10 cellular contexts compared by ENCODE assay signal in the genomic region with DNA sequence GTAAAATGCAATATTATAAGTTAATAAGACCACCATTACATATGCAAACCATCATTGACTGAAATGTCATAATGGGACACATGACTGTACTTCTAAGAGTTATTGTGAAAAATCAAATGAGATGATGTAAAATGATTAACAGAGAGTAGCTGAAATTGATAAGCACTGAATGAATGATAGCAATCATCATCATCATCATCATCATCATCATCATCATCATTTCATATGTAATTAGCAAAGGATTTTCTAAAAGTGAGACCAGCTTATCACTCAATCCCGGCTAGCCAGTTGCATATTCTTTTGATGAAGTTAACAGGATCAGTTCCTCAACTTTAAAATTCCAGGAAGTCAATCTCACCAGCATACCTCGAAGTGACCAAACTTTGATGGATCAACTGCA.
"Had no signal": no experiment of that assay in that cellular context is flagged by ENCODE, and none has a peak within 500 bp of the region (broad histone marks: within the 10 kb centered on the region; RNA-seq: fewer than 3 reads in every experiment).

No MANE protein-coding gene starts in this region.

- DNase-seq: GM23248, GOT3, H7, H9, HCEC 1CT, HFFc6 had no signal

- H3K4me3 ChIP-seq: GM23248, GM23338, HAP-1 had no signal

- H3K4me3 Mint-ChIP-seq: GM23338, H9, HFFc6 had no signal

- H3K36me3 ChIP-seq: HAP-1 had no signal

- H3K9ac ChIP-seq: GM23248 had no signal

- H3K27ac ChIP-seq: GM23248 had no signal

- H3K27ac Mint-ChIP-seq: GM23338, H9, HFFc6 had no signal

- ATAC-seq: GM23338, HCT116 had no signal

- H3K4me1 ChIP-seq: HAP-1 had no signal

- H3K9me3 ChIP-seq: HAP-1 had no signal

- FAIRE-seq: H1 had no signal

- H2AFZ ChIP-seq: GM23248, GM23338 had no signal

- H3K9me3 Mint-ChIP-seq: GM23338, H9, HFFc6 had no signal

- H3K4me2 ChIP-seq: GM23338 had no signal
